22 cellular contexts compared by ENCODE assay signal in genomic region chr5:97544279-97545077, GRCh38.
DNase-seq lines count a peak whose midpoint lies in the region; ATAC-seq and TF ChIP-seq lines count a peak whose summit lies in the region.
"Had no signal": no experiment of that assay in that cellular context is flagged by ENCODE, and none has a peak within 500 bp of the region (broad histone marks: within the 10 kb centered on the region; RNA-seq: fewer than 3 reads in every experiment).

No MANE protein-coding gene starts in this region.

- CTCF ChIA-PET in IMR-90 (lab: Yijun Ruan, JAX): interaction anchor here (1.7 kb wide), 1 partner anchor 10 kb away, joined by 8 read pairs; no protein-coding TSS in a partner anchor

- TF ChIP-seq POLR2A in IMR-90 (IDR thresholded peaks at IDR 0.05; ENCODE audit: low read depth, low read length): no peak

- H3K79me2 ChIP-seq in neural progenitor cell (ENCODE audit: low read depth): no peaks in the 10 kb centered on the region

- no peak overlapping the region for H3K56ac ChIP-seq in IMR-90 (ENCODE audit: extremely low read depth, insufficient read depth, low read length)

- H2AK9ac ChIP-seq in IMR-90 (replicated peaks; ENCODE audit: low read depth, low read length, poor library complexity): no peak overlapping the region

- TF ChIP-seq RAD21 in IMR-90 (IDR thresholded peaks at IDR 0.05; ENCODE audit: low read length): no peak

- H3K36me3 Mint-ChIP-seq in endodermal cell (ENCODE audit: low read depth) (no peaks in the 10 kb centered on the region), neural progenitor cell (no peaks in the 10 kb centered on the region)
- H3K36me3 Mint-ChIP-seq: activated naive CD8-positive, alpha-beta T cell; stimulated activated effector memory CD8-positive, alpha-beta T cell treated with anti-CD3 and anti-CD28 coated beads, Interleukin-12 subunit alpha, Interleukin-12 subunit beta, amount 100 ng/mL, for 72 hours had no signal

- H3K14ac ChIP-seq in IMR-90 (replicated peaks; ENCODE audit: low read depth, low read length): no peak overlapping the region

- H2BK20ac ChIP-seq in IMR-90 (ENCODE audit: low read depth, low read length): no peak overlapping the region

- H3K4ac ChIP-seq in IMR-90 (ENCODE audit: low read depth, low read length): no peak overlapping the region

- H3K9me1 ChIP-seq in IMR-90 (ENCODE audit: insufficient read depth, low read length): no peaks in the 10 kb centered on the region

- no peak overlapping the region for H3K18ac ChIP-seq in IMR-90 (ENCODE audit: low read depth, low read length)

- H3K9me3 Mint-ChIP-seq in endodermal cell: peaks cover 16% of the 10 kb centered on the region
- H3K9me3 Mint-ChIP-seq in neural progenitor cell: peaks cover 4% of the 10 kb centered on the region
- H3K9me3 Mint-ChIP-seq: activated CD4-positive, alpha-beta memory T cell treated with anti-CD3 and anti-CD28 coated beads, Interleukin-2, amount 10 ng/mL, durations not matched to agents 7 days and 5 days had no signal

- WGBS in IMR-90 (ENCODE audit: extremely low coverage in 2 of 2, insufficient read length in 1 of 2), 2 experiments: no CpG with 5 or more reads among the region's 8 CpGs
- WGBS in endodermal cell (ENCODE audit: insufficient coverage in 1 of 2, insufficient read length in 1 of 2), 2 experiments: 51 to 73% methylated on average over 4 to 8 of the region's 8 CpGs

- H3K36me3 ChIP-seq in IMR-90 (ENCODE audit: control insufficient read depth, insufficient read depth, low read length) (no peaks in the 10 kb centered on the region), endodermal cell (ENCODE audit: control insufficient read depth, insufficient read depth, low read length) (no peaks in the 10 kb centered on the region), neural progenitor cell (no peaks in the 10 kb centered on the region)
- H3K36me3 ChIP-seq in effector memory CD4-positive, alpha-beta T cell (ENCODE audit: control insufficient read depth, insufficient read depth, low read length): no peaks in the 10 kb centered on the region
- H3K36me3 ChIP-seq: spleen had no signal

- H3K27me3 ChIP-seq in IMR-90 (ENCODE audit: control insufficient read depth, insufficient read depth, low read length): no peaks in the 10 kb centered on the region
- no peaks in the 10 kb centered on the region for H3K27me3 ChIP-seq in endodermal cell (ENCODE audit: control insufficient read depth, insufficient read depth, low read length, poor library complexity, severe bottlenecking)
- H3K27me3 ChIP-seq in neural progenitor cell: no peaks in the 10 kb centered on the region
- H3K27me3 ChIP-seq in effector memory CD4-positive, alpha-beta T cell (replicated peaks; ENCODE audit: control insufficient read depth, insufficient read depth, low read length, poor library complexity, severe bottlenecking): no peaks in the 10 kb centered on the region
- H3K27me3 ChIP-seq: spleen had no signal

- no peaks in the 10 kb centered on the region for H3K27me3 Mint-ChIP-seq in endodermal cell (ENCODE audit: insufficient read depth)
- no peaks in the 10 kb centered on the region for H3K27me3 Mint-ChIP-seq in neural progenitor cell (ENCODE audit: insufficient read depth, low read depth)
- H3K27me3 Mint-ChIP-seq: activated CD4-positive, alpha-beta memory T cell treated with anti-CD3 and anti-CD28 coated beads, Interleukin-2, amount 10 ng/mL, durations not matched to agents 7 days and 5 days; activated naive CD8-positive, alpha-beta T cell; B cell had no signal

- peak; percentile 4 for DNase-seq in activated CD4-positive, alpha-beta T cell treated with anti-CD3 and anti-CD28 coated beads for 48 hours
- no peak for DNase-seq in activated CD4-positive, alpha-beta T cell treated with anti-CD3 and anti-CD28 coated beads, Interleukin-2, amount 50 U/mL, for 4 hours
- DNase-seq in IMR-90 (peak; percentile 37), endodermal cell (peak; percentile 61), neural progenitor cell (ENCODE audit: low spot score) (no peak), NCI-H1930 (lab: John Stamatoyannopoulos, UW) (no peak), glomerular visceral epithelial cell (ENCODE audit: extremely low spot score) (no peak)
- DNase-seq in effector memory CD4-positive, alpha-beta T cell: no peak
- DNase-seq: 8988T; activated CD4-positive, alpha-beta memory T cell treated with anti-CD3 and anti-CD28 coated beads, Interleukin-2, amount 10 ng/mL, durations not matched to agents 7 days and 5 days; kidney glomerular epithelial cell; NCI-H1105; NCI-H2029 treated with DMSO at 0.1 percent for 48 hours; NCI-H345; NCI-H82; spleen; stimulated activated CD4-positive, alpha-beta T cell treated with anti-CD3 and anti-CD28 coated beads, Interleukin-2, amount 100 ng/mL, for 48 hours; T1000 had no signal

- no peaks in the 10 kb centered on the region for H3K79me1 ChIP-seq in IMR-90 (ENCODE audit: low read depth in 1 of 2, low read length in 2 of 2)

- peak overlapping the region; percentile 13 for H3K27ac Mint-ChIP-seq in endodermal cell
- no peak overlapping the region for H3K27ac Mint-ChIP-seq in neural progenitor cell
- H3K27ac Mint-ChIP-seq: activated CD4-positive, alpha-beta memory T cell treated with anti-CD3 and anti-CD28 coated beads, Interleukin-2, amount 10 ng/mL, durations not matched to agents 7 days and 5 days; activated naive CD8-positive, alpha-beta T cell; B cell; stimulated activated effector memory CD8-positive, alpha-beta T cell treated with anti-CD3 and anti-CD28 coated beads, Interleukin-12 subunit alpha, Interleukin-12 subunit beta, amount 100 ng/mL, for 72 hours had no signal

- H3K9me3 ChIP-seq in IMR-90 (ENCODE audit: control insufficient read depth, insufficient read depth, low read length) (no peaks in the 10 kb centered on the region), endodermal cell (ENCODE audit: control insufficient read depth, low read length) (no peaks in the 10 kb centered on the region), neural progenitor cell (ENCODE audit: low read depth) (no peaks in the 10 kb centered on the region)
- H3K9me3 ChIP-seq in effector memory CD4-positive, alpha-beta T cell (ENCODE audit: control insufficient read depth, low read length): no peaks in the 10 kb centered on the region

- H3K4me1 Mint-ChIP-seq in endodermal cell (peaks cover 15% of the 10 kb centered on the region), neural progenitor cell (peaks cover 10% of the 10 kb centered on the region)
- H3K4me1 Mint-ChIP-seq: stimulated activated effector memory CD8-positive, alpha-beta T cell treated with anti-CD3 and anti-CD28 coated beads, Interleukin-12 subunit alpha, Interleukin-12 subunit beta, amount 100 ng/mL, for 72 hours had no signal

- H3K9ac ChIP-seq in IMR-90 (ENCODE audit: low read depth, low read length): no peak overlapping the region
- H3K9ac ChIP-seq in endodermal cell (ENCODE audit: extremely low read depth, low read length, poor library complexity, severe bottlenecking): no peak overlapping the region
- no peak overlapping the region for H3K9ac ChIP-seq in neural progenitor cell

- H2AK5ac ChIP-seq in IMR-90 (ENCODE audit: low read depth, low read length): no peak overlapping the region

- intact Hi-C loops in IMR-90 (cut with micrococcal nuclease): loop anchor here (10.0 kb wide), 1 partner anchor 1280 kb away; no protein-coding TSS in a partner anchor

- dilution Hi-C loops in IMR-90 (cut with HindIII; ENCODE audit: low sequenced_read_pairs, unreplicated experiment): no loop called here

- H4K8ac ChIP-seq in IMR-90 (ENCODE audit: low read depth in 2 of 2, low read length in 2 of 2): no peak overlapping the region

- ATAC-seq in IMR-90 (ENCODE audit: low read depth): no peak
- ATAC-seq: stimulated activated effector memory CD8-positive, alpha-beta T cell treated with anti-CD3 and anti-CD28 coated beads, Interleukin-12 subunit alpha, Interleukin-12 subunit beta, amount 100 ng/mL, for 72 hours had no signal

- H3K4me2 ChIP-seq in IMR-90 (ENCODE audit: low read depth, low read length): 0 out of 2 replicates have a peak overlapping the region, but pooled peaks have one; percentile 35
- no peak overlapping the region for H3K4me2 ChIP-seq in neural progenitor cell

- H4K20me1 ChIP-seq in IMR-90 (ENCODE audit: insufficient read depth, low read length) (no peaks in the 10 kb centered on the region), neural progenitor cell (ENCODE audit: low read depth) (no peaks in the 10 kb centered on the region)

- no peak overlapping the region for H3K23ac ChIP-seq in IMR-90 (ENCODE audit: low read depth, low read length)

- H2BK5ac ChIP-seq in IMR-90 (ENCODE audit: low read depth, low read length, poor library complexity, severe bottlenecking): no peak overlapping the region

- no peaks in the 10 kb centered on the region for H3F3A ChIP-seq in neural progenitor cell (ENCODE audit: low read depth)

- H3K4me3 Mint-ChIP-seq in endodermal cell (no peak overlapping the region), neural progenitor cell (no peak overlapping the region)
- H3K4me3 Mint-ChIP-seq: activated CD4-positive, alpha-beta memory T cell treated with anti-CD3 and anti-CD28 coated beads, Interleukin-2, amount 10 ng/mL, durations not matched to agents 7 days and 5 days; activated naive CD8-positive, alpha-beta T cell; B cell; stimulated activated effector memory CD8-positive, alpha-beta T cell treated with anti-CD3 and anti-CD28 coated beads, Interleukin-12 subunit alpha, Interleukin-12 subunit beta, amount 100 ng/mL, for 72 hours had no signal

- H4K91ac ChIP-seq in IMR-90 (ENCODE audit: insufficient read depth, low read depth, low read length): no peak overlapping the region

- in situ Hi-C loops in IMR-90 (cut with MboI; ENCODE audit: low sequenced_read_pairs): loop anchor here (25.0 kb wide), 1 partner anchor 1243 kb away; no protein-coding TSS in a partner anchor

- H3K27ac ChIP-seq in IMR-90 (ENCODE audit: insufficient read depth, low read length) (no peak overlapping the region), endodermal cell (ENCODE audit: low read depth, low read length) (no peak overlapping the region), neural progenitor cell (no peak overlapping the region)
- no peak overlapping the region for H3K27ac ChIP-seq in effector memory CD4-positive, alpha-beta T cell (ENCODE audit: insufficient read depth, low read length, poor library complexity, severe bottlenecking)
- H3K27ac ChIP-seq: HL-60 had no signal

- H2AFZ ChIP-seq in IMR-90 (replicated peaks; ENCODE audit: low read length, poor library complexity) (no peak overlapping the region), neural progenitor cell (replicated peaks) (peak overlapping the region; percentile 50)

- H4K5ac ChIP-seq in IMR-90 (ENCODE audit: low read depth, low read length): no peak overlapping the region

- H3K4me1 ChIP-seq in IMR-90 (ENCODE audit: control insufficient read depth, insufficient read depth, low read length) (no peaks in the 10 kb centered on the region), endodermal cell (ENCODE audit: control insufficient read depth, insufficient read depth, low read length) (no peaks in the 10 kb centered on the region), neural progenitor cell (peaks cover 12% of the 10 kb centered on the region)
- no peaks in the 10 kb centered on the region for H3K4me1 ChIP-seq in effector memory CD4-positive, alpha-beta T cell (ENCODE audit: control insufficient read depth, insufficient read depth, low read length, poor library complexity, severe bottlenecking)

- BruUV-seq in IMR-90 (replicated peaks; lab: Mats Ljungman, UMichigan): no TSS peak

- POLR2A ChIA-PET in IMR-90 (lab: Charles Lee; ENCODE audit: unreplicated experiment): no interaction called here

- no peak for TF ChIP-seq CTCF in IMR-90 (conservative IDR thresholded peaks at IDR 0.05; ENCODE audit: low read depth, low read length)
- TF ChIP-seq CTCF in endodermal cell (conservative IDR thresholded peaks at IDR 0.05): no peak
- no peak for TF ChIP-seq CTCF in neural progenitor cell (IDR thresholded peaks at IDR 0.05)

- H2BK15ac ChIP-seq in IMR-90 (ENCODE audit: low read depth, low read length): no peak overlapping the region

- H3K4me3 ChIP-seq in IMR-90 (ENCODE audit: insufficient read depth, low read depth, low read length): no peak overlapping the region
- no peak overlapping the region for H3K4me3 ChIP-seq in endodermal cell (ENCODE audit: low read length)
- H3K4me3 ChIP-seq in neural progenitor cell: no peak overlapping the region
- no peak overlapping the region for H3K4me3 ChIP-seq in effector memory CD4-positive, alpha-beta T cell (ENCODE audit: insufficient read depth, low read depth, low read length, poor library complexity, severe bottlenecking)
- H3K4me3 ChIP-seq: spleen had no signal

- H2BK120ac ChIP-seq in IMR-90 (ENCODE audit: low read depth, low read length): no peak overlapping the region

Comparison
In these comparisons a context has a peak if more than half of its experiments do, and no peak if none do; other contexts are left out.
1. DNase-seq: peak in activated CD4-positive, alpha-beta T cell treated with anti-CD3 and anti-CD28 coated beads for 48 hours (single experiment), IMR-90 (single experiment) and endodermal cell (single experiment); none in activated CD4-positive, alpha-beta T cell treated with anti-CD3 and anti-CD28 coated beads, Interleukin-2, amount 50 U/mL, for 4 hours (0 of 2), neural progenitor cell (single experiment), effector memory CD4-positive, alpha-beta T cell (0 of 3), NCI-H1930 (0 of 2) and glomerular visceral epithelial cell (single experiment).